In genomic region chr7:106112118-106112971, GRCh38 we compare ENCODE assay signal across 8 cellular contexts. TPM values are rescaled to one million over a fixed set of nuclear protein-coding genes. Genes with fewer than 3 reads are reported as not detected.
DNase-seq lines count a peak whose midpoint lies in the region; ATAC-seq and TF ChIP-seq lines count a peak whose summit lies in the region.

TSS of gene SYPL1 (minus strand) at chr7:106112312. CDS start at chr7:106112208, 104 bp downstream.

- no peaks in the 10 kb centered on the region for H3K9me3 ChIP-seq in colonic mucosa

- H3K36me3 ChIP-seq in colonic mucosa: no peaks in the 10 kb centered on the region

- peak within 1 kb of the TSS; percentile 65 for H3K4me3 ChIP-seq in colonic mucosa

- DNase-seq in Ammon's horn (ENCODE audit: low spot score): peak; percentile 92
- DNase-seq in NCI-H510A treated with DMSO at 0.1 percent for 48 hours (lab: John Stamatoyannopoulos, UW): peak; percentile 58
- DNase-seq in activated CD4-positive, alpha-beta T cell treated with anti-CD3 and anti-CD28 coated beads for 4 hours: peak; percentile 90 to 93
- DNase-seq in colonic mucosa: peak; percentile 91
- DNase-seq in left kidney (ENCODE audit: low read depth, low spot score): peak; percentile 96
- DNase-seq in stimulated activated CD4-positive, alpha-beta T cell treated with anti-CD3 and anti-CD28 coated beads, Interleukin-2, amount 100 ng/mL, for 24 hours: peak; percentile 91 to 93

- no peak for TF ChIP-seq CTCF in colonic mucosa (IDR thresholded peaks at IDR 0.05)

- peak within 1 kb of the TSS; percentile 98 for H3K27ac ChIP-seq in colonic mucosa

- peak; percentile 65 for TF ChIP-seq POLR2A in GM19099 (IDR thresholded peaks at IDR 0.05; ENCODE audit: extremely low read depth, insufficient read length, low read depth)

- no peaks in the 10 kb centered on the region for H3K27me3 ChIP-seq in colonic mucosa

- H3K9ac ChIP-seq in colonic mucosa (ENCODE audit: low read depth in 2 of 2, low read length in 2 of 2): peak within 1 kb of the TSS; percentile 79 to 88

- peaks cover 15% of the 10 kb centered on the region for H3K4me1 ChIP-seq in colonic mucosa

- peak; percentile 85 for ATAC-seq in HG03432 (IDR thresholded peaks at IDR 0.05; ENCODE audit: unreplicated experiment)

- intact Hi-C loops in colonic mucosa (cut with DNase I): loop anchor here (5.0 kb wide), 1 partner anchor 40 kb away; no protein-coding TSS in a partner anchor

RNA-seq across cellular contexts. Expression of gene SYPL1, which starts in this region (rescaled TPM):
- 10 to 100 TPM; 89.0 to 94.0 TPM for total RNA-seq in colonic mucosa

Comparison
In these comparisons a context has a peak if more than half of its experiments do, and no peak if none do; other contexts are left out.
1. Peak in every context shown above with its lines: DNase-seq, ATAC-seq, H3K4me3 ChIP-seq and H3K27ac ChIP-seq.